In genomic region chr16:22116095-22116700, GRCh38 we compare ENCODE assay signal across 34 cellular contexts. TPM values are rescaled to one million over a fixed set of nuclear protein-coding genes. Genes with fewer than 3 reads are reported as not detected.
"Had no signal": no experiment of that assay in that cellular context is flagged by ENCODE, and none has a peak within 500 bp of the region (broad histone marks: within the 10 kb centered on the region; RNA-seq: fewer than 3 reads in every experiment).

No MANE protein-coding gene starts in this region.

- DNase-seq: activated CD4-positive, alpha-beta memory T cell treated with anti-CD3 and anti-CD28 coated beads, Interleukin-2, amount 10 ng/mL, durations not matched to agents 7 days and 5 days; activated CD4-positive, alpha-beta T cell treated with anti-CD3 and anti-CD28 coated beads for 36 hours; activated CD4-positive, alpha-beta T cell treated with anti-CD3 and anti-CD28 coated beads, Interleukin-2, amount 50 U/mL, for 1 hour; activated gamma-delta T cell treated with Interleukin-2 at 50 U/mL for 16 hours; activated naive CD4-positive, alpha-beta T cell treated with anti-CD3 and anti-CD28 coated beads for 36 hours; activated T-cell treated with anti-CD3 and anti-CD28 coated beads, Interleukin-2, amount 50 U/mL, for 24 hours; adrenal gland; body of pancreas; cerebellar nuclear complex; Kasumi-1; KG1; MG63; NCI-H1048; NCI-H1105 treated with DMSO at 0.1 percent for 48 hours; NCI-H1436 treated with DMSO at 0.1 percent for 48 hours; NCI-H1694 treated with DMSO at 0.1 percent for 48 hours; NCI-H2029; NCI-H345; NCI-H510A; NCI-H526; NCI-H748 treated with DMSO at 0.1 percent for 48 hours; NK-92 treated with Interleukin-12 subunit alpha and Interleukin-12 subunit beta, amount 100 ng/mL, for 24 hours; PC-3; Peyer's patch; RPMI8226; SHP77 treated with DMSO at 0.1 percent for 48 hours; SK-N-SH had no signal

- H3K9me3 ChIP-seq: adrenal gland, body of pancreas, breast epithelium, MG63, Peyer's patch, SJSA1, SK-N-SH had no signal

- H3K4me2 ChIP-seq: SK-N-SH had no signal

- ATAC-seq: activated CD4-positive, alpha-beta T cell treated with anti-CD3 and anti-CD28 coated beads for 36 hours; activated CD4-positive, CD25-positive, alpha-beta regulatory T cell treated with anti-CD3 and anti-CD28 coated beads, Interleukin-2, amount 50 U/mL, for 24 hours; activated naive CD4-positive, alpha-beta T cell treated with anti-CD3 and anti-CD28 coated beads, Interleukin-2, amount 50 U/mL, for 72 hours; body of pancreas; PC-3; WTC11 had no signal

- H3K9ac ChIP-seq: SK-N-SH had no signal

- FAIRE-seq: astrocyte had no signal

- H3K36me3 ChIP-seq: adrenal gland, breast epithelium, MG63, Peyer's patch, SJSA1 had no signal

- H3K4me1 ChIP-seq: adrenal gland, body of pancreas, breast epithelium, Peyer's patch, SJSA1 had no signal

- H3K4me3 ChIP-seq: adrenal gland, body of pancreas, breast epithelium, MG63, Peyer's patch, SJSA1 had no signal

- H3K27me3 ChIP-seq: adrenal gland, body of pancreas, breast epithelium, MG63, Peyer's patch had no signal

- H3K27ac ChIP-seq: adrenal gland, body of pancreas, breast epithelium, Peyer's patch, SJSA1 had no signal

RNA-seq across cellular contexts. Expression of gene VWA3A, which starts 23.9 kb away (rescaled TPM):
- total RNA-seq: activated naive CD4-positive, alpha-beta T cell treated with anti-CD3 and anti-CD28 coated beads for 36 hours; astrocyte; cardiac septum; PC-3; SJSA1 had no signal
- polyA plus RNA-seq: SK-N-SH had no signal

RNA-seq across cellular contexts. Expression of gene SDR42E2, which starts 46.1 kb away (rescaled TPM):
- total RNA-seq: activated CD4-positive, alpha-beta memory T cell treated with anti-CD3 and anti-CD28 coated beads, Interleukin-2, amount 10 ng/mL, durations not matched to agents 7 days and 5 days; adrenal gland; astrocyte; cardiac septum; PC-3; Peyer's patch; SJSA1 had no signal
- polyA plus RNA-seq: SK-N-SH had no signal
